Comparison of ENCODE assay signal across 2 cellular contexts in the genomic region with DNA sequence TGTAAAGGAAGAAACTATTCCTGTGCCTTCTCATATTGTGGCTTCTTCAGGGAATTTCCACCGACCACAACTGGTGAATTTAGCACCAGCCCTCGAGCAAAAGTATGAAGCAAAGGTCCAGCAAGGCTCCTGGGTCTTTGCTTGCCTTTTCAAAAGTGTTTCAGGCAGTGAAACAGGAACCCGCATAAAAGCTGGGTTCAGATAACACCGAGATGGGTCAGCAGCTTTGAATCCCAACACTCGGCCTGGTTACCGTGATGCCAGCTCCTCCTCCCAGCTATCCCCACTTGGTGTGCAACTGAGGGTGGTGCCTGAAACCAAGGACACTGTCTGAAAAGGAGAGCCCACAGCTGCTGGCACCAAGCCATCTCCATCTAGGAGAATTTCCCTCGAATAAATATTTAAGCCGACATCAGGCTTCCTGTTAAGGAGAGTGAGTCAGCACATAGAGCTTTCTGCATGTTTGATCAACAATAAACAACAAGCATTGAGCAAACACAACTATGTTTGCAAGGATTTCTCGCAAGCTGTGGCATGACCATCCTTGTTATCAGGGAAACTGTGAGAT.
TF ChIP-seq lines count a peak whose summit lies in the region.

No MANE protein-coding gene starts in this region.

TF ChIP-seq in K562, 482 proteins besides CTCF, POLR2A, EP300 and RAD21:
- TF ChIP-seq, protein P1, sequence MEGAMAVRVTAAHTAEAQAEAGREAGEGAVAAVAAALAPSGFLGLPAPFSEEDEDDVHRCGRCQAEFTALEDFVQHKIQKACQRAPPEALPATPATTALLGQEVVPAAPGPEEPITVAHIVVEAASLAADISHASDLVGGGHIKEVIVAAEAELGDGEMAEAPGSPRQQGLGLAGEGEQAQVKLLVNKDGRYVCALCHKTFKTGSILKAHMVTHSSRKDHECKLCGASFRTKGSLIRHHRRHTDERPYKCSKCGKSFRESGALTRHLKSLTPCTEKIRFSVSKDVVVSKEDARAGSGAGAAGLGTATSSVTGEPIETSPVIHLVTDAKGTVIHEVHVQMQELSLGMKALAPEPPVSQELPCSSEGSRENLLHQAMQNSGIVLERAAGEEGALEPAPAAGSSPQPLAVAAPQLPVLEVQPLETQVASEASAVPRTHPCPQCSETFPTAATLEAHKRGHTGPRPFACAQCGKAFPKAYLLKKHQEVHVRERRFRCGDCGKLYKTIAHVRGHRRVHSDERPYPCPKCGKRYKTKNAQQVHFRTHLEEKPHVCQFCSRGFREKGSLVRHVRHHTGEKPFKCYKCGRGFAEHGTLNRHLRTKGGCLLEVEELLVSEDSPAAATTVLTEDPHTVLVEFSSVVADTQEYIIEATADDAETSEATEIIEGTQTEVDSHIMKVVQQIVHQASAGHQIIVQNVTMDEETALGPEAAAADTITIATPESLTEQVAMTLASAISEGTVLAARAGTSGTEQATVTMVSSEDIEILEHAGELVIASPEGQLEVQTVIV (CRISPR knock-in tag; IDR thresholded peaks at IDR 0.05; ENCODE audit: borderline replicate concordance): no peak
- TF ChIP-seq C11orf30 (IDR thresholded peaks at IDR 0.05; ENCODE audit: low read depth) (0 out of 2 replicates have a peak, but pooled peaks have one; percentile 31), NFE2 (IDR thresholded peaks at IDR 0.05; ENCODE audit: low read depth) (peak; percentile 60; the same call in 1 of the 2 replicates), MAFG (tag; conservative IDR thresholded peaks at IDR 0.05) (peak; percentile 64), SIRT6 (IDR thresholded peaks at IDR 0.05; ENCODE audit: low read depth, low read length) (no peak)

TF ChIP-seq in HepG2, 621 proteins besides CTCF, POLR2A, EP300 and RAD21 (continues in another document):
- TF ChIP-seq AGO1 (IDR thresholded peaks at IDR 0.05; ENCODE audit: low read depth, low read length, poor library complexity, severe bottlenecking) (no peak), ZNF782 (CRISPR knock-in tag; IDR thresholded peaks at IDR 0.05; ENCODE audit: borderline replicate concordance) (no peak; the same call in 1 of the 2 replicates), ZBTB38 (CRISPR knock-in tag; IDR thresholded peaks at IDR 0.05) (no peak), TCF7L2 (IDR thresholded peaks at IDR 0.05; ENCODE audit: low read depth, low read length) (no peak), THAP11 (CRISPR knock-in tag; IDR thresholded peaks at IDR 0.05) (peak; percentile 72), NR2F2 (IDR thresholded peaks at IDR 0.05; ENCODE audit: borderline replicate concordance, low read depth) (peak; percentile 61; the same call in 1 of the 2 replicates), KLF16 (CRISPR knock-in tag; IDR thresholded peaks at IDR 0.05) (peak in 1 of 2 experiments; percentile 68; a peak in 1 of 4 replicates), PHF8 (CRISPR knock-in tag; IDR thresholded peaks at IDR 0.05) (no peak), ATF1 (CRISPR knock-in tag; IDR thresholded peaks at IDR 0.05) (no peak), ZNF749 (CRISPR knock-in tag; IDR thresholded peaks at IDR 0.05; ENCODE audit: borderline replicate concordance) (no peak), ZNF776 (CRISPR knock-in tag; IDR thresholded peaks at IDR 0.05) (no peak), SRY (CRISPR knock-in tag; IDR thresholded peaks at IDR 0.05) (no peak), NCOR1 (IDR thresholded peaks at IDR 0.05; ENCODE audit: borderline replicate concordance, low read length) (no peak; the same call in 1 of the 2 replicates), BRD4 (CRISPR knock-in tag; IDR thresholded peaks at IDR 0.05) (0 out of 2 replicates have a peak, but pooled peaks have one; percentile 13), IKZF4 (CRISPR knock-in tag; IDR thresholded peaks at IDR 0.05; ENCODE audit: borderline replicate concordance, low read depth, not compliant biosample characterization) (no peak), ZNF235 (CRISPR knock-in tag; IDR thresholded peaks at IDR 0.05; ENCODE audit: borderline replicate concordance) (no peak), YEATS2 (CRISPR knock-in tag; IDR thresholded peaks at IDR 0.05; ENCODE audit: borderline replicate concordance) (peak; percentile 33; the same call in 1 of the 2 replicates), NFATC3 (CRISPR knock-in tag; IDR thresholded peaks at IDR 0.05) (no peak), AHR (CRISPR knock-in tag; IDR thresholded peaks at IDR 0.05) (no peak), PPARG (CRISPR knock-in tag; conservative IDR thresholded peaks at IDR 0.05) (0 out of 2 replicates have a peak, but pooled peaks have one; percentile 10), KDM2A (CRISPR knock-in tag; IDR thresholded peaks at IDR 0.05; ENCODE audit: borderline replicate concordance, low read depth) (0 out of 2 replicates have a peak, but pooled peaks have one; percentile 16), ZSCAN22 (CRISPR knock-in tag; IDR thresholded peaks at IDR 0.05) (no peak), KLF11 (CRISPR knock-in tag; IDR thresholded peaks at IDR 0.05) (no peak), ZNF225 (CRISPR knock-in tag; IDR thresholded peaks at IDR 0.05) (no peak), ZNF747 (CRISPR knock-in tag; IDR thresholded peaks at IDR 0.05; ENCODE audit: borderline replicate concordance) (no peak), RFXANK (CRISPR knock-in tag; IDR thresholded peaks at IDR 0.05) (no peak), EHMT2 (IDR thresholded peaks at IDR 0.05; ENCODE audit: borderline replicate concordance, low read depth, low read length) (no peak), ZNF775 (CRISPR knock-in tag; IDR thresholded peaks at IDR 0.05; ENCODE audit: borderline replicate concordance) (no peak), GATAD1 (CRISPR knock-in tag; IDR thresholded peaks at IDR 0.05) (peak; percentile 41), KMT2B (CRISPR knock-in tag; IDR thresholded peaks at IDR 0.05) (no peak; the same call in 1 of the 2 replicates), SOX13 (IDR thresholded peaks at IDR 0.05) (no peak), SOX13 (CRISPR knock-in tag; conservative IDR thresholded peaks at IDR 0.05 in 1 of 2, IDR thresholded peaks at IDR 0.05 in 1 of 2) (peak in 1 of 2 experiments; percentile 74; a peak in 2 of 4 replicates), RORA (CRISPR knock-in tag; IDR thresholded peaks at IDR 0.05) (no peak), ZNF282 (IDR thresholded peaks at IDR 0.05; ENCODE audit: partially characterized antibody) (no peak), ZNF572 (CRISPR knock-in tag; IDR thresholded peaks at IDR 0.05) (no peak), TSC22D2 (CRISPR knock-in tag; IDR thresholded peaks at IDR 0.05; ENCODE audit: borderline replicate concordance) (no peak; the same call in 1 of the 2 replicates), TBP (CRISPR knock-in tag; IDR thresholded peaks at IDR 0.05) (no peak), ZNF460 (CRISPR knock-in tag; IDR thresholded peaks at IDR 0.05; ENCODE audit: borderline replicate concordance) (0 out of 2 replicates have a peak, but pooled peaks have one; percentile 2), TAF1 (CRISPR knock-in tag; IDR thresholded peaks at IDR 0.05) (no peak), ZNF3 (CRISPR knock-in tag; IDR thresholded peaks at IDR 0.05) (no peak), MZF1 (CRISPR knock-in tag; IDR thresholded peaks at IDR 0.05; ENCODE audit: borderline replicate concordance) (no peak)
- TF ChIP-seq, protein P2, sequence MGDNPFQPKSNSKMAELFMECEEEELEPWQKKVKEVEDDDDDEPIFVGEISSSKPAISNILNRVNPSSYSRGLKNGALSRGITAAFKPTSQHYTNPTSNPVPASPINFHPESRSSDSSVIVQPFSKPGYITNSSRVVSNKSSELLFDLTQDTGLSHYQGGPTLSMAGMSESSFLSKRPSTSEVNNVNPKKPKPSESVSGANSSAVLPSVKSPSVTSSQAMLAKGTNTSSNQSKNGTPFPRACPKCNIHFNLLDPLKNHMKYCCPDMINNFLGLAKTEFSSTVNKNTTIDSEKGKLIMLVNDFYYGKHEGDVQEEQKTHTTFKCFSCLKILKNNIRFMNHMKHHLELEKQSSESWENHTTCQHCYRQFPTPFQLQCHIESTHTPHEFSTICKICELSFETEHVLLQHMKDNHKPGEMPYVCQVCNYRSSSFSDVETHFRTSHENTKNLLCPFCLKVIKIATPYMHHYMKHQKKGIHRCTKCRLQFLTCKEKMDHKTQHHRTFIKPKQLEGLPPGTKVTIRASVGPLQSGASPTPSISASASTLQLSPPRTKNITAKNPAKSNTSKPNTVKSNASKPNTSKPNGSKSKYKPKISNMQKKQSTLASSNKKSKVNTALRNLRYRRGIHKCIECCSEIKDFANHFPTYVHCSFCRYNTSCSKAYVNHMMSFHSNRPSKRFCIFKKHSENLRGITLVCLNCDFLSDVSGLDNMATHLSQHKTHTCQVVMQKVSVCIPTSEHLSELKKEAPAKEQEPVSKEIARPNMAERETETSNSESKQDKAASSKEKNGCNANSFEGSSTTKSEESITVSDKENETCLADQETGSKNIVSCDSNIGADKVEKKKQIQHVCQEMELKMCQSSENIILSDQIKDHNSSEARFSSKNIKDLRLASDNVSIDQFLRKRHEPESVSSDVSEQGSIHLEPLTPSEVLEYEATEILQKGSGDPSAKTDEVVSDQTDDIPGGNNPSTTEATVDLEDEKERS (CRISPR knock-in tag; IDR thresholded peaks at IDR 0.05): no peak
- TF ChIP-seq, protein P3, sequence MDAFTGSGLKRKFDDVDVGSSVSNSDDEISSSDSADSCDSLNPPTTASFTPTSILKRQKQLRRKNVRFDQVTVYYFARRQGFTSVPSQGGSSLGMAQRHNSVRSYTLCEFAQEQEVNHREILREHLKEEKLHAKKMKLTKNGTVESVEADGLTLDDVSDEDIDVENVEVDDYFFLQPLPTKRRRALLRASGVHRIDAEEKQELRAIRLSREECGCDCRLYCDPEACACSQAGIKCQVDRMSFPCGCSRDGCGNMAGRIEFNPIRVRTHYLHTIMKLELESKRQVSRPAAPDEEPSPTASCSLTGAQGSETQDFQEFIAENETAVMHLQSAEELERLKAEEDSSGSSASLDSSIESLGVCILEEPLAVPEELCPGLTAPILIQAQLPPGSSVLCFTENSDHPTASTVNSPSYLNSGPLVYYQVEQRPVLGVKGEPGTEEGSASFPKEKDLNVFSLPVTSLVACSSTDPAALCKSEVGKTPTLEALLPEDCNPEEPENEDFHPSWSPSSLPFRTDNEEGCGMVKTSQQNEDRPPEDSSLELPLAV (CRISPR knock-in tag; conservative IDR thresholded peaks at IDR 0.05; ENCODE audit: low read depth): no peak
- TF ChIP-seq, protein P4, sequence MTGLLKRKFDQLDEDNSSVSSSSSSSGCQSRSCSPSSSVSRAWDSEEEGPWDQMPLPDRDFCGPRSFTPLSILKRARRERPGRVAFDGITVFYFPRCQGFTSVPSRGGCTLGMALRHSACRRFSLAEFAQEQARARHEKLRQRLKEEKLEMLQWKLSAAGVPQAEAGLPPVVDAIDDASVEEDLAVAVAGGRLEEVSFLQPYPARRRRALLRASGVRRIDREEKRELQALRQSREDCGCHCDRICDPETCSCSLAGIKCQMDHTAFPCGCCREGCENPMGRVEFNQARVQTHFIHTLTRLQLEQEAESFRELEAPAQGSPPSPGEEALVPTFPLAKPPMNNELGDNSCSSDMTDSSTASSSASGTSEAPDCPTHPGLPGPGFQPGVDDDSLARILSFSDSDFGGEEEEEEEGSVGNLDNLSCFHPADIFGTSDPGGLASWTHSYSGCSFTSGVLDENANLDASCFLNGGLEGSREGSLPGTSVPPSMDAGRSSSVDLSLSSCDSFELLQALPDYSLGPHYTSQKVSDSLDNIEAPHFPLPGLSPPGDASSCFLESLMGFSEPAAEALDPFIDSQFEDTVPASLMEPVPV (CRISPR knock-in tag; IDR thresholded peaks at IDR 0.05): no peak
- TF ChIP-seq, protein P5, sequence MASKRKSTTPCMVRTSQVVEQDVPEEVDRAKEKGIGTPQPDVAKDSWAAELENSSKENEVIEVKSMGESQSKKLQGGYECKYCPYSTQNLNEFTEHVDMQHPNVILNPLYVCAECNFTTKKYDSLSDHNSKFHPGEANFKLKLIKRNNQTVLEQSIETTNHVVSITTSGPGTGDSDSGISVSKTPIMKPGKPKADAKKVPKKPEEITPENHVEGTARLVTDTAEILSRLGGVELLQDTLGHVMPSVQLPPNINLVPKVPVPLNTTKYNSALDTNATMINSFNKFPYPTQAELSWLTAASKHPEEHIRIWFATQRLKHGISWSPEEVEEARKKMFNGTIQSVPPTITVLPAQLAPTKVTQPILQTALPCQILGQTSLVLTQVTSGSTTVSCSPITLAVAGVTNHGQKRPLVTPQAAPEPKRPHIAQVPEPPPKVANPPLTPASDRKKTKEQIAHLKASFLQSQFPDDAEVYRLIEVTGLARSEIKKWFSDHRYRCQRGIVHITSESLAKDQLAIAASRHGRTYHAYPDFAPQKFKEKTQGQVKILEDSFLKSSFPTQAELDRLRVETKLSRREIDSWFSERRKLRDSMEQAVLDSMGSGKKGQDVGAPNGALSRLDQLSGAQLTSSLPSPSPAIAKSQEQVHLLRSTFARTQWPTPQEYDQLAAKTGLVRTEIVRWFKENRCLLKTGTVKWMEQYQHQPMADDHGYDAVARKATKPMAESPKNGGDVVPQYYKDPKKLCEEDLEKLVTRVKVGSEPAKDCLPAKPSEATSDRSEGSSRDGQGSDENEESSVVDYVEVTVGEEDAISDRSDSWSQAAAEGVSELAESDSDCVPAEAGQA (IDR thresholded peaks at IDR 0.05; ENCODE audit: low read depth): no peak
- TF ChIP-seq, protein P5 (CRISPR knock-in tag; IDR thresholded peaks at IDR 0.05; ENCODE audit: borderline replicate concordance): no peak
- TF ChIP-seq, protein P6, sequence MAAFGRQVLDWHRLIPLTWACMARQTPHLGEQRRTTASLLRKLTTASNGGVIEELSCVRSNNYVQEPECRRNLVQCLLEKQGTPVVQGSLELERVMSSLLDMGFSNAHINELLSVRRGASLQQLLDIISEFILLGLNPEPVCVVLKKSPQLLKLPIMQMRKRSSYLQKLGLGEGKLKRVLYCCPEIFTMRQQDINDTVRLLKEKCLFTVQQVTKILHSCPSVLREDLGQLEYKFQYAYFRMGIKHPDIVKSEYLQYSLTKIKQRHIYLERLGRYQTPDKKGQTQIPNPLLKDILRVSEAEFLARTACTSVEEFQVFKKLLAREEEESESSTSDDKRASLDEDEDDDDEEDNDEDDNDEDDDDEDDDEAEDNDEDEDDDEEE (CRISPR knock-in tag; IDR thresholded peaks at IDR 0.05): no peak
